ENCODE assay signal across 15 cellular contexts in genomic region chr6:27775796-27776184, GRCh38.
DNase-seq lines count a peak whose midpoint lies in the region; ATAC-seq and TF ChIP-seq lines count a peak whose summit lies in the region.
"Had no signal": no experiment of that assay in that cellular context is flagged by ENCODE, and none has a peak within 500 bp of the region (broad histone marks: within the 10 kb centered on the region; RNA-seq: fewer than 3 reads in every experiment).

No MANE protein-coding gene starts in this region.

- H3K4me1 ChIP-seq in colonic mucosa (no peaks in the 10 kb centered on the region), mucosa of rectum (ENCODE audit: control insufficient read depth in 2 of 2, insufficient read depth in 2 of 2, low read length in 2 of 2) (peaks cover 19 to 48% of the 10 kb centered on the region in 2 donors)

- no peak for TF ChIP-seq CTCF in colonic mucosa (IDR thresholded peaks at IDR 0.05)

- H3K36me3 ChIP-seq in colonic mucosa (no peaks in the 10 kb centered on the region), mucosa of rectum (ENCODE audit: control insufficient read depth in 2 of 2, insufficient read depth in 2 of 2, low read length in 2 of 2) (no peaks in the 10 kb centered on the region)
- H3K36me3 ChIP-seq: HAP-1 had no signal

- H3K27me3 ChIP-seq in colonic mucosa (no peaks in the 10 kb centered on the region), mucosa of rectum (ENCODE audit: control insufficient read depth in 2 of 2, insufficient read depth in 2 of 2, low read length in 2 of 2) (no peaks in the 10 kb centered on the region)

- H3K4me3 ChIP-seq in colonic mucosa (no peak overlapping the region), mucosa of rectum (ENCODE audit: low read length in 2 of 2) (no peak overlapping the region)
- H3K4me3 ChIP-seq: HAP-1 had no signal

- H3K27ac ChIP-seq in colonic mucosa (peak overlapping the region; percentile 64), mucosa of rectum (ENCODE audit: low read depth in 2 of 2, low read length in 2 of 2) (peak overlapping the region; percentile 76 to 89)
- H3K27ac ChIP-seq: HL-60 had no signal

- no peak for ATAC-seq in HG03521 (IDR thresholded peaks at IDR 0.05; ENCODE audit: unreplicated experiment)

- peak overlapping the region in 1 of 2 donors; percentile 38 for H3K9ac ChIP-seq in colonic mucosa (ENCODE audit: low read depth in 2 of 2, low read length in 2 of 2)
- peak overlapping the region in 1 of 2 donors; percentile 47 for H3K9ac ChIP-seq in mucosa of rectum (ENCODE audit: low read depth in 1 of 2, low read length in 2 of 2)

- intact Hi-C loops in colonic mucosa (cut with DNase I) = no loop called here

- H3K9me3 ChIP-seq in colonic mucosa (no peaks in the 10 kb centered on the region), mucosa of rectum (ENCODE audit: control insufficient read depth in 2 of 2, low read length in 2 of 2) (no peaks in the 10 kb centered on the region)

- DNase-seq in EH (ENCODE audit: low read depth) (peak; percentile 18), MV-4-11 (lab: John Stamatoyannopoulos, UW) (peak; percentile 35), colonic mucosa (peak; percentile 53), OCI-M2 (lab: John Stamatoyannopoulos, UW; ENCODE audit: unreplicated experiment) (no peak), COR-L47 (lab: John Stamatoyannopoulos, UW) (no peak), A172 (ENCODE audit: low spot score) (no peak)
- DNase-seq: CD4-positive, alpha-beta memory T cell; NCI-H146; NCI-H345; NCI-H526 treated with DMSO at 0.1 percent for 48 hours; NK-92 treated with Interleukin-12 subunit alpha and Interleukin-12 subunit beta, amount 100 ng/mL, for 24 hours had no signal

Comparison
In these comparisons a context has a peak if more than half of its experiments do, and no peak if none do; other contexts are left out.
1. DNase-seq: peak in EH (single experiment), MV-4-11 (single experiment) and colonic mucosa (single experiment); none in OCI-M2 (single experiment), COR-L47 (single experiment) and A172 (single experiment).